16 cellular contexts compared by ENCODE assay signal in genomic region chr17:21397341-21398050, GRCh38. TPM values are rescaled to one million over a fixed set of nuclear protein-coding genes. Genes with fewer than 3 reads are reported as not detected.
A peak's percentile ranks its signal among the peaks of the same experiment; 100 is the strongest.
DNase-seq lines count a peak whose midpoint lies in the region; ATAC-seq and TF ChIP-seq lines count a peak whose summit lies in the region.
"Had no signal": no experiment of that assay in that cellular context is flagged by ENCODE, and none has a peak within 500 bp of the region (broad histone marks: within the 10 kb centered on the region; RNA-seq: fewer than 3 reads in every experiment).

No MANE protein-coding gene starts in this region.

- intact Hi-C loops in CD4-positive, alpha-beta memory T cell (cut with micrococcal nuclease): no loop called here

- H3K27me3 Mint-ChIP-seq in brain: peaks cover 4% of the 10 kb centered on the region
- no peaks in the 10 kb centered on the region for H3K27me3 Mint-ChIP-seq in CD4-positive, alpha-beta memory T cell
- H3K27me3 Mint-ChIP-seq: CD4-positive, alpha-beta T cell had no signal

- ATAC-seq in GM19455 (IDR thresholded peaks at IDR 0.05; ENCODE audit: unreplicated experiment): no peak
- ATAC-seq: esophagus mucosa; stimulated activated naive CD8-positive, alpha-beta T cell treated with anti-CD3 and anti-CD28 coated beads, Interleukin-15, Interleukin-2, amounts not matched to agents 100 U/mL and 50 U/mL, for 24 hours had no signal

- H3K4me1 ChIP-seq in CD4-positive, alpha-beta memory T cell (ENCODE audit: insufficient read depth, low read length): no peaks in the 10 kb centered on the region
- H3K4me1 ChIP-seq: colonic mucosa had no signal

- CTCF ChIA-PET in CD4-positive, alpha-beta memory T cell (lab: Charles Lee; ENCODE audit: partially characterized antibody): interaction anchor here (1.3 kb wide), 1 partner anchor 22 kb away, joined by 3 read pairs; no protein-coding TSS in a partner anchor

- H3K27me3 ChIP-seq in CD4-positive, alpha-beta memory T cell (ENCODE audit: insufficient read depth, low read length): no peaks in the 10 kb centered on the region
- H3K27me3 ChIP-seq: colonic mucosa had no signal

- H3K9me3 ChIP-seq in CD4-positive, alpha-beta memory T cell (ENCODE audit: control insufficient read depth in 1 of 2, low read length in 2 of 2): no peaks in the 10 kb centered on the region
- H3K9me3 ChIP-seq: colonic mucosa had no signal

- peak overlapping the region; percentile 23 to 94 (median 70) for H3K27ac Mint-ChIP-seq in brain
- H3K27ac Mint-ChIP-seq in CD4-positive, alpha-beta memory T cell: no peak overlapping the region
- H3K27ac Mint-ChIP-seq: activated naive CD4-positive, alpha-beta T cell treated with anti-CD3 and anti-CD28 coated beads for 36 hours; CD4-positive, alpha-beta T cell; H9 had no signal

- DNase-seq in GM04504 (ENCODE audit: low read depth) (peak; percentile 82), hepatic stellate cell (ENCODE audit: low spot score) (peak; percentile 89), smooth muscle cell of the brain vasculature (ENCODE audit: low read depth, low spot score) (peak; percentile 52), cortex of kidney (lab: John Stamatoyannopoulos, UW) (no peak), NCI-H345 (lab: John Stamatoyannopoulos, UW) (no peak)
- no peak for DNase-seq in CD4-positive, alpha-beta memory T cell
- DNase-seq: activated naive CD4-positive, alpha-beta T cell treated with anti-CD3 and anti-CD28 coated beads for 36 hours; CD4-positive, alpha-beta T cell; colonic mucosa; GDM1; H9; stimulated activated naive CD8-positive, alpha-beta T cell treated with anti-CD3 and anti-CD28 coated beads, Interleukin-15, Interleukin-2, amounts not matched to agents 100 U/mL and 50 U/mL, for 24 hours had no signal

- no peaks in the 10 kb centered on the region for H3K36me3 ChIP-seq in CD4-positive, alpha-beta memory T cell (ENCODE audit: insufficient read depth, low read length)
- H3K36me3 ChIP-seq: colonic mucosa had no signal

- peaks cover 53% of the 10 kb centered on the region for H3K4me1 Mint-ChIP-seq in brain
- no peaks in the 10 kb centered on the region for H3K4me1 Mint-ChIP-seq in CD4-positive, alpha-beta memory T cell

- POLR2A ChIA-PET in CD4-positive, alpha-beta memory T cell (lab: Charles Lee; ENCODE audit: partially characterized antibody): no interaction called here

- TF ChIP-seq CTCF in brain (conservative IDR thresholded peaks at IDR 0.05): no peak

- peaks cover 0 to 11% (median 10%) of the 10 kb centered on the region in 5 experiments for H3K9me3 Mint-ChIP-seq in brain
- peaks cover 0 to 3% (median 0%) of the 10 kb centered on the region in 8 donors for H3K9me3 Mint-ChIP-seq in CD4-positive, alpha-beta memory T cell
- H3K9me3 Mint-ChIP-seq: activated naive CD4-positive, alpha-beta T cell treated with anti-CD3 and anti-CD28 coated beads for 36 hours; CD4-positive, alpha-beta T cell had no signal

- H3K4me3 ChIP-seq in CD4-positive, alpha-beta memory T cell (ENCODE audit: low read length in 2 of 2): no peak overlapping the region
- H3K4me3 ChIP-seq: colonic mucosa had no signal

- H3K36me3 Mint-ChIP-seq in brain: no peaks in the 10 kb centered on the region
- no peaks in the 10 kb centered on the region for H3K36me3 Mint-ChIP-seq in CD4-positive, alpha-beta memory T cell

- peak overlapping the region in 2 of 5 experiments; percentile 7 to 28 for H3K4me3 Mint-ChIP-seq in brain
- no peak overlapping the region for H3K4me3 Mint-ChIP-seq in CD4-positive, alpha-beta memory T cell
- H3K4me3 Mint-ChIP-seq: activated naive CD4-positive, alpha-beta T cell treated with anti-CD3 and anti-CD28 coated beads for 36 hours; CD4-positive, alpha-beta T cell; H9 had no signal

- H3K27ac ChIP-seq in CD4-positive, alpha-beta memory T cell (ENCODE audit: low read depth, low read length): no peak overlapping the region
- H3K27ac ChIP-seq: colonic mucosa had no signal

RNA-seq across cellular contexts. Expression of gene KCNJ12, which starts 21.3 kb away (rescaled TPM):
- polyA plus RNA-seq in brain (ENCODE audit: insufficient read depth, low read depth, low replicate concordance): 2.9 TPM
- not detected for total RNA-seq in CD4-positive, alpha-beta memory T cell
- polyA plus RNA-seq in CD4-positive, alpha-beta memory T cell: not detected
- total RNA-seq: activated naive CD4-positive, alpha-beta T cell treated with anti-CD3 and anti-CD28 coated beads for 36 hours; esophagus mucosa; MCF 10A had no signal

Comparison
In these comparisons a context has a peak if more than half of its experiments do, and no peak if none do; other contexts are left out.
1. DNase-seq: peak in GM04504 (single experiment), hepatic stellate cell (single experiment) and smooth muscle cell of the brain vasculature (single experiment); none in CD4-positive, alpha-beta memory T cell (0 of 5), cortex of kidney (single experiment) and NCI-H345 (single experiment).
2. H3K27ac Mint-ChIP-seq: peak in brain (5 of 5); none in CD4-positive, alpha-beta memory T cell (0 of 7).